Comparison of ENCODE assay signal across 1 cellular context in genomic region chr5:139178582-139178917, GRCh38.
TF ChIP-seq lines count a peak whose summit lies in the region.

No MANE protein-coding gene starts in this region.

TF ChIP-seq in GM23338, 12 proteins besides CTCF, POLR2A, EP300 and RAD21 (continued from another document):
- no peak for TF ChIP-seq ZNF462 (CRISPR knock-in tag; IDR thresholded peaks at IDR 0.05)
- TF ChIP-seq EZH2 (IDR thresholded peaks at IDR 0.05; ENCODE audit: low read depth, unreplicated experiment): no peak
- TF ChIP-seq CREB1 (CRISPR knock-in tag; IDR thresholded peaks at IDR 0.05; ENCODE audit: low read depth): no peak
- no peak for TF ChIP-seq ETS1 (IDR thresholded peaks at IDR 0.05)
- TF ChIP-seq STAT1 (IDR thresholded peaks at IDR 0.05; ENCODE audit: unreplicated experiment): no peak
- TF ChIP-seq POLR2AphosphoS5 (IDR thresholded peaks at IDR 0.05; ENCODE audit: low read depth): no peak
- no peak for TF ChIP-seq ZNF331 (CRISPR knock-in tag; IDR thresholded peaks at IDR 0.05; ENCODE audit: low read depth)
- no peak for TF ChIP-seq JUNB (IDR thresholded peaks at IDR 0.05; ENCODE audit: unreplicated experiment)
- no peak for TF ChIP-seq NANOG (IDR thresholded peaks at IDR 0.05; ENCODE audit: borderline replicate concordance)
- no peak for TF ChIP-seq EZH2phosphoT487 (IDR thresholded peaks at IDR 0.05; ENCODE audit: unreplicated experiment)
- no peak for TF ChIP-seq ZNF114 (CRISPR knock-in tag; IDR thresholded peaks at IDR 0.05)
